ENCODE assay signal across 1 cellular context in genomic region chr17:39722965-39723848, GRCh38.
TF ChIP-seq lines count a peak whose summit lies in the region.

No MANE protein-coding gene starts in this region.

TF ChIP-seq in WTC11, 78 proteins besides CTCF, POLR2A, EP300 and RAD21 (continued from another document):
- TF ChIP-seq NR2C2 (CRISPR knock-in tag; IDR thresholded peaks at IDR 0.05) (no peak), OVOL2 (CRISPR knock-in tag; IDR thresholded peaks at IDR 0.05; ENCODE audit: borderline replicate concordance) (no peak), GRHL2 (CRISPR knock-in tag; IDR thresholded peaks at IDR 0.05; ENCODE audit: insufficient replicate concordance, severe bottlenecking) (no peak), ZNF121 (CRISPR knock-in tag; IDR thresholded peaks at IDR 0.05) (peak; percentile 79)
